ENCODE assay signal across 17 cellular contexts in genomic region chr11:97963528-97964331, GRCh38.
A peak's percentile ranks its signal among the peaks of the same experiment; 100 is the strongest.
DNase-seq lines count a peak whose midpoint lies in the region; ATAC-seq, FAIRE-seq and TF ChIP-seq lines count a peak whose summit lies in the region.
"Had no signal": no experiment of that assay in that cellular context is flagged by ENCODE, and none has a peak within 500 bp of the region (broad histone marks: within the 10 kb centered on the region; RNA-seq: fewer than 3 reads in every experiment).

No MANE protein-coding gene starts in this region.

- H3K79me2 ChIP-seq in H1 (ENCODE audit: control insufficient read depth in 1 of 2, insufficient read depth in 2 of 2, low read length in 2 of 2): no peaks in the 10 kb centered on the region

- no peak for TF ChIP-seq RAD21 in H1 (IDR thresholded peaks at IDR 0.05 in 1 of 2, conservative IDR thresholded peaks at IDR 0.05 in 1 of 2; ENCODE audit: low read depth in 2 of 2, low read length in 2 of 2)

- H3K4me2 ChIP-seq in H1 (ENCODE audit: insufficient read depth in 1 of 2, low read depth in 2 of 2, low read length in 2 of 2): no peak overlapping the region

- H3K4me1 Mint-ChIP-seq in mesothelial cell of epicardium: peaks cover 4% of the 10 kb centered on the region
- no peaks in the 10 kb centered on the region for H3K4me1 Mint-ChIP-seq in activated naive CD4-positive, alpha-beta T cell treated with anti-CD3 and anti-CD28 coated beads for 36 hours (ENCODE audit: low read depth)
- no peaks in the 10 kb centered on the region for H3K4me1 Mint-ChIP-seq in activated T-cell treated with anti-CD3 and anti-CD28 coated beads, Interleukin-2, amount 50 U/mL, for 24 hours (ENCODE audit: low read depth)
- H3K4me1 Mint-ChIP-seq: activated naive CD8-positive, alpha-beta T cell treated with anti-CD3 and anti-CD28 coated beads, Interleukin-2, amount 50 U/mL, for 24 hours had no signal

- H3K56ac ChIP-seq in H1 (replicated peaks; ENCODE audit: insufficient read length, low read depth, low read length): no peak overlapping the region

- H4K20me1 ChIP-seq in H1 (replicated peaks in 1 of 2; ENCODE audit: control insufficient read depth in 1 of 2, insufficient read depth in 2 of 2, low read length in 2 of 2): no peaks in the 10 kb centered on the region

- H3K4me1 ChIP-seq in H1 (replicated peaks in 1 of 4; ENCODE audit: control insufficient read depth in 3 of 4, insufficient read depth in 4 of 4, low read length in 3 of 4): no peaks in the 10 kb centered on the region
- H3K4me1 ChIP-seq: Peyer's patch had no signal

- intact Hi-C loops in activated naive CD4-positive, alpha-beta T cell treated with anti-CD3 and anti-CD28 coated beads for 36 hours (cut with micrococcal nuclease): no loop called here

- H3K23ac ChIP-seq in H1 (ENCODE audit: insufficient read length): no peak overlapping the region

- H3K18ac ChIP-seq in H1 (ENCODE audit: extremely low read depth, low read length): no peak overlapping the region

- ATAC-seq in HG03108 (IDR thresholded peaks at IDR 0.05; ENCODE audit: unreplicated experiment): no peak
- ATAC-seq: activated naive CD8-positive, alpha-beta T cell treated with anti-CD3 and anti-CD28 coated beads, Interleukin-2, amount 50 U/mL, for 24 hours; left lobe of liver had no signal

- no peaks in the 10 kb centered on the region for H3K36me3 ChIP-seq in H1 (ENCODE audit: control insufficient read depth in 2 of 4, insufficient read depth in 4 of 4, low read length in 3 of 4)
- H3K36me3 ChIP-seq: Peyer's patch had no signal

- no peak overlapping the region for H3K4me3 ChIP-seq in H1 (ENCODE audit: extremely low read depth in 1 of 4, insufficient read depth in 2 of 4, low read depth in 3 of 4, low read length in 4 of 4)
- H3K4me3 ChIP-seq: dorsolateral prefrontal cortex, Peyer's patch had no signal

- H3K27me3 ChIP-seq in H1 (replicated peaks in 1 of 4; ENCODE audit: control insufficient read depth in 3 of 4, extremely low read depth in 1 of 4, insufficient read depth in 3 of 4, low read length in 3 of 4): no peaks in the 10 kb centered on the region
- H3K27me3 ChIP-seq: Peyer's patch had no signal

- POLR2A ChIA-PET in H1 (lab: Charles Lee; ENCODE audit: partially characterized antibody): no interaction called here

- no peak overlapping the region for H2BK5ac ChIP-seq in H1 (ENCODE audit: low read depth, low read length)

- 0 out of 2 replicates have a peak overlapping the region, but pooled peaks have one; percentile 31 for H2AFZ ChIP-seq in H1 (ENCODE audit: low read length)

- WGBS in H1 (ENCODE audit: extremely low coverage in 1 of 2, insufficient coverage in 1 of 2, insufficient read length in 1 of 2, insufficient replicate concordance in 2 of 2, low coverage in 1 of 2, low lambda C conversion rate in 2 of 2, missing lambda C conversion rate in 1 of 2), 2 experiments: 93% methylated on average over 8 of the region's 8 CpGs; no CpG with 5 or more reads in 1 of the 2 experiments

- peak; percentile 27 for DNase-seq in ELR (ENCODE audit: low read depth)
- DNase-seq in OCI-M2 (lab: John Stamatoyannopoulos, UW; ENCODE audit: unreplicated experiment): peak; percentile 76
- DNase-seq in H1 (ENCODE audit: low read depth in 1 of 2, low spot score in 2 of 2): no peak
- no peak for DNase-seq in mesothelial cell of epicardium (ENCODE audit: low spot score in 2 of 2, unreplicated experiment in 2 of 2)
- DNase-seq in activated naive CD4-positive, alpha-beta T cell treated with anti-CD3 and anti-CD28 coated beads for 36 hours: no peak
- no peak for DNase-seq in activated T-cell treated with anti-CD3 and anti-CD28 coated beads, Interleukin-2, amount 50 U/mL, for 24 hours
- DNase-seq: activated naive CD8-positive, alpha-beta T cell treated with anti-CD3 and anti-CD28 coated beads, Interleukin-2, amount 50 U/mL, for 24 hours; caudate nucleus; DMS79 treated with DMSO at 0.1 percent for 48 hours; dorsolateral prefrontal cortex; NCI-H187; NCI-H2227 treated with DMSO at 0.1 percent for 48 hours; Peyer's patch; T-helper 9 cell had no signal

- no peak overlapping the region for H3K27ac ChIP-seq in H1 (ENCODE audit: low read depth, low read length)
- H3K27ac ChIP-seq: dorsolateral prefrontal cortex, Peyer's patch had no signal

- H2BK120ac ChIP-seq in H1 (replicated peaks; ENCODE audit: low read depth, low read length): no peak overlapping the region

- H4K8ac ChIP-seq in H1 (ENCODE audit: extremely low read depth, insufficient read depth, low read length): no peak overlapping the region

- no peak for TF ChIP-seq POLR2A in H1 (IDR thresholded peaks at IDR 0.05; ENCODE audit: control extremely low read depth in 1 of 2, low read depth in 2 of 2, low read length in 2 of 2)

- no peaks in the 10 kb centered on the region for H3K9me3 ChIP-seq in H1 (ENCODE audit: insufficient read depth in 2 of 2, low read depth in 1 of 2, low read length in 1 of 2)
- H3K9me3 ChIP-seq: Peyer's patch had no signal

- H2BK12ac ChIP-seq in H1 (ENCODE audit: low read depth, low read length): no peak overlapping the region

- CTCF ChIA-PET in H1 (lab: Charles Lee; ENCODE audit: partially characterized antibody): no interaction called here
- CTCF ChIA-PET in activated naive CD4-positive, alpha-beta T cell treated with anti-CD3 and anti-CD28 coated beads for 36 hours (lab: Charles Lee): no interaction called here

- H3K14ac ChIP-seq in H1 (ENCODE audit: insufficient read length): no peak overlapping the region

- H3K23me2 ChIP-seq in H1 (ENCODE audit: low read depth, low read length): no peaks in the 10 kb centered on the region

- H3K9ac ChIP-seq in H1 (replicated peaks in 1 of 4; ENCODE audit: extremely low read depth in 1 of 4, low read depth in 3 of 4, low read length in 3 of 4): no peak overlapping the region

- H2BK20ac ChIP-seq in H1 (ENCODE audit: low read length): no peak overlapping the region

- no peak for TF ChIP-seq EP300 in H1 (IDR thresholded peaks at IDR 0.05; ENCODE audit: borderline replicate concordance in 1 of 2, low read depth in 2 of 2, low read length in 2 of 2)

- no peak for FAIRE-seq in H1 (lab: Jason Lieb, UNC)

- H3K9me3 Mint-ChIP-seq in mesothelial cell of epicardium: peaks cover 3% of the 10 kb centered on the region
- peaks cover 9% of the 10 kb centered on the region for H3K9me3 Mint-ChIP-seq in activated naive CD4-positive, alpha-beta T cell treated with anti-CD3 and anti-CD28 coated beads for 36 hours
- peaks cover 22% of the 10 kb centered on the region for H3K9me3 Mint-ChIP-seq in activated T-cell treated with anti-CD3 and anti-CD28 coated beads, Interleukin-2, amount 50 U/mL, for 24 hours

- H4K5ac ChIP-seq in H1 (ENCODE audit: insufficient read length, low read depth, low read length): no peak overlapping the region

- no peak overlapping the region for H3K4ac ChIP-seq in H1 (replicated peaks; ENCODE audit: insufficient read length, low read depth, low read length)

- H3K79me1 ChIP-seq in H1 (ENCODE audit: low read depth, low read length): no peaks in the 10 kb centered on the region

- H2BK15ac ChIP-seq in H1 (ENCODE audit: low read length): no peak overlapping the region

- peak overlapping the region; percentile 83 for H3K27ac Mint-ChIP-seq in mesothelial cell of epicardium
- no peak overlapping the region for H3K27ac Mint-ChIP-seq in activated naive CD4-positive, alpha-beta T cell treated with anti-CD3 and anti-CD28 coated beads for 36 hours
- H3K27ac Mint-ChIP-seq in activated T-cell treated with anti-CD3 and anti-CD28 coated beads, Interleukin-2, amount 50 U/mL, for 24 hours: no peak overlapping the region
- H3K27ac Mint-ChIP-seq: activated naive CD8-positive, alpha-beta T cell treated with anti-CD3 and anti-CD28 coated beads, Interleukin-2, amount 50 U/mL, for 24 hours; activated T-helper 2 cell treated with anti-CD3 and anti-CD28 coated beads, Interferon-gamma antibody, Interleukin-2, Interleukin-4, amounts not matched to agents 10 μg/mL and 5 μg/mL and 100 μg/mL, durations not matched to agents 14 hours and 24 hours and 36 hours had no signal

- H3K4me3 Mint-ChIP-seq in mesothelial cell of epicardium: no peak overlapping the region
- no peak overlapping the region for H3K4me3 Mint-ChIP-seq in activated naive CD4-positive, alpha-beta T cell treated with anti-CD3 and anti-CD28 coated beads for 36 hours
- no peak overlapping the region for H3K4me3 Mint-ChIP-seq in activated T-cell treated with anti-CD3 and anti-CD28 coated beads, Interleukin-2, amount 50 U/mL, for 24 hours
- H3K4me3 Mint-ChIP-seq: activated naive CD8-positive, alpha-beta T cell treated with anti-CD3 and anti-CD28 coated beads, Interleukin-2, amount 50 U/mL, for 24 hours had no signal

- no peak overlapping the region for H4K91ac ChIP-seq in H1 (replicated peaks; ENCODE audit: insufficient read length, low read length)

- no peaks in the 10 kb centered on the region for H3K27me3 Mint-ChIP-seq in mesothelial cell of epicardium (ENCODE audit: low read depth)
- H3K27me3 Mint-ChIP-seq in activated naive CD4-positive, alpha-beta T cell treated with anti-CD3 and anti-CD28 coated beads for 36 hours (ENCODE audit: low read depth): no peaks in the 10 kb centered on the region
- H3K27me3 Mint-ChIP-seq in activated T-cell treated with anti-CD3 and anti-CD28 coated beads, Interleukin-2, amount 50 U/mL, for 24 hours: no peaks in the 10 kb centered on the region
- H3K27me3 Mint-ChIP-seq: activated naive CD8-positive, alpha-beta T cell treated with anti-CD3 and anti-CD28 coated beads, Interleukin-2, amount 50 U/mL, for 24 hours had no signal

- H3K36me3 Mint-ChIP-seq in mesothelial cell of epicardium: no peaks in the 10 kb centered on the region
- H3K36me3 Mint-ChIP-seq in activated naive CD4-positive, alpha-beta T cell treated with anti-CD3 and anti-CD28 coated beads for 36 hours (ENCODE audit: low read depth): no peaks in the 10 kb centered on the region
- no peaks in the 10 kb centered on the region for H3K36me3 Mint-ChIP-seq in activated T-cell treated with anti-CD3 and anti-CD28 coated beads, Interleukin-2, amount 50 U/mL, for 24 hours (ENCODE audit: low read depth)

- H2AK5ac ChIP-seq in H1 (ENCODE audit: low read depth, low read length): no peak overlapping the region

- TF ChIP-seq CTCF in H1 (IDR thresholded peaks at IDR 0.05; ENCODE audit: control extremely low read depth in 1 of 3, insufficient read depth in 1 of 3, low read depth in 1 of 3, low read length in 3 of 3) (no peak), mesothelial cell of epicardium (IDR thresholded peaks at IDR 0.05; ENCODE audit: unreplicated experiment) (no peak)

TF ChIP-seq in H1, 55 proteins besides CTCF, POLR2A, EP300 and RAD21 (continues in another document):
- no peak for TF ChIP-seq CBX5 (IDR thresholded peaks at IDR 0.05; ENCODE audit: low read depth, low read length)
- no peak for TF ChIP-seq SP1 (IDR thresholded peaks at IDR 0.05; ENCODE audit: low read depth, low read length)
- TF ChIP-seq GTF2F1 (IDR thresholded peaks at IDR 0.05; ENCODE audit: borderline replicate concordance, low read depth, low read length): no peak

Comparison
In these comparisons a context has a peak if more than half of its experiments do, and no peak if none do; other contexts are left out.
1. DNase-seq: peak in ELR (single experiment) and OCI-M2 (single experiment); none in H1 (0 of 2), mesothelial cell of epicardium (0 of 2), activated naive CD4-positive, alpha-beta T cell treated with anti-CD3 and anti-CD28 coated beads for 36 hours (single experiment) and activated T-cell treated with anti-CD3 and anti-CD28 coated beads, Interleukin-2, amount 50 U/mL, for 24 hours (single experiment).